In the genomic region with DNA sequence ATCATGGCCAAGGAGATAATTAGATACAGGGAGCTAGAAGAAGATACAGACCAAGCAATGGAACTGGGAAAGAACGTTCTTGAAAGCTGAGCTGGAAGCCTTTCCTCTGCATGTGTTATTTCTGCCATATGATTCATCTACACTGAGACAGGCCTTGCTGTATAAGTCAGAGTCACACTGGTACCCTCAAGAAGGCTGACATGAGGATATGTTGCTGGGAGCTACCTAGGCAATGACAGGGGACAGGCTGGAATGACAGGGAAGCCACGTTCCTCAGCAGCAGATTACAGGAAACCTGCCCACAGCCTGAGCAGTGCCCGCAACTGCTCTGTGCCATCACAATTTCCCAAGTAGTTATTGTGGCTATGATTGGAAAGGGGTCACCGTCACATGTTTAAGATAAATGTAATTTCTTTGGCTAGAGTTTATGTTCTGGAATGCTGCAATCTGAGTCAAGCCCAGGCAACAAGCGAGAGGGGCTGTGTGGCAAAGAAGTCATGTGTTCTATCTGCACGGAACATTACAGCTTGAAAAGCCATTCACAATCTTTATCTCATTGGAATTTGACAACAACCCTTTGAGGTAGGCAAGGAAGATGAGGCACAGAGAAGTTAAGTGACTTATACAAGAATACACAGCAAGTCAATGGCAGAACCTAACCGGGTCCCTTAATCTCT, we compare ENCODE assay signal across 1 cellular context.
TF ChIP-seq lines count a peak whose summit lies in the region.

No MANE protein-coding gene starts in this region.

TF ChIP-seq in WTC11, 78 proteins besides CTCF, POLR2A, EP300 and RAD21 (continued from another document):
- TF ChIP-seq, protein P1, sequence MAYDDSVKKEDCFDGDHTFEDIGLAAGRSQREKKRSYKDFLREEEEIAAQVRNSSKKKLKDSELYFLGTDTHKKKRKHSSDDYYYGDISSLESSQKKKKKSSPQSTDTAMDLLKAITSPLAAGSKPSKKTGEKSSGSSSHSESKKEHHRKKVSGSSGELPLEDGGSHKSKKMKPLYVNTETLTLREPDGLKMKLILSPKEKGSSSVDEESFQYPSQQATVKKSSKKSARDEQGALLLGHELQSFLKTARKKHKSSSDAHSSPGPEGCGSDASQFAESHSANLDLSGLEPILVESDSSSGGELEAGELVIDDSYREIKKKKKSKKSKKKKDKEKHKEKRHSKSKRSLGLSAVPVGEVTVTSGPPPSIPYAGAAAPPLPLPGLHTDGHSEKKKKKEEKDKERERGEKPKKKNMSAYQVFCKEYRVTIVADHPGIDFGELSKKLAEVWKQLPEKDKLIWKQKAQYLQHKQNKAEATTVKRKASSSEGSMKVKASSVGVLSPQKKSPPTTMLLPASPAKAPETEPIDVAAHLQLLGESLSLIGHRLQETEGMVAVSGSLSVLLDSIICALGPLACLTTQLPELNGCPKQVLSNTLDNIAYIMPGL (CRISPR knock-in tag; IDR thresholded peaks at IDR 0.05): no peak
- TF ChIP-seq, protein P2, sequence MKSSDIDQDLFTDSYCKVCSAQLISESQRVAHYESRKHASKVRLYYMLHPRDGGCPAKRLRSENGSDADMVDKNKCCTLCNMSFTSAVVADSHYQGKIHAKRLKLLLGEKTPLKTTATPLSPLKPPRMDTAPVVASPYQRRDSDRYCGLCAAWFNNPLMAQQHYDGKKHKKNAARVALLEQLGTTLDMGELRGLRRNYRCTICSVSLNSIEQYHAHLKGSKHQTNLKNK (CRISPR knock-in tag; IDR thresholded peaks at IDR 0.05): no peak
- TF ChIP-seq ZNF263 (CRISPR knock-in tag; IDR thresholded peaks at IDR 0.05; ENCODE audit: low read depth) (no peak), E2F4 (CRISPR knock-in tag; IDR thresholded peaks at IDR 0.05; ENCODE audit: borderline replicate concordance, low read depth) (no peak), PRRX2 (CRISPR knock-in tag; IDR thresholded peaks at IDR 0.05) (no peak), ESRRA (CRISPR knock-in tag; IDR thresholded peaks at IDR 0.05; ENCODE audit: borderline replicate concordance) (no peak)
- TF ChIP-seq, protein P3, sequence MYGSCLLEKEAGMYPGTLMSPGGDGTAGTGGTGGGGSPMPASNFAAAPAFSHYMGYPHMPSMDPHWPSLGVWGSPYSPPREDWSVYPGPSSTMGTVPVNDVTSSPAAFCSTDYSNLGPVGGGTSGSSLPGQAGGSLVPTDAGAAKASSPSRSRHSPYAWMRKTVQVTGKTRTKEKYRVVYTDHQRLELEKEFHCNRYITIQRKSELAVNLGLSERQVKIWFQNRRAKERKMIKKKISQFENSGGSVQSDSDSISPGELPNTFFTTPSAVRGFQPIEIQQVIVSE (CRISPR knock-in tag; IDR thresholded peaks at IDR 0.05; ENCODE audit: borderline replicate concordance): no peak
- TF ChIP-seq, protein P4, sequence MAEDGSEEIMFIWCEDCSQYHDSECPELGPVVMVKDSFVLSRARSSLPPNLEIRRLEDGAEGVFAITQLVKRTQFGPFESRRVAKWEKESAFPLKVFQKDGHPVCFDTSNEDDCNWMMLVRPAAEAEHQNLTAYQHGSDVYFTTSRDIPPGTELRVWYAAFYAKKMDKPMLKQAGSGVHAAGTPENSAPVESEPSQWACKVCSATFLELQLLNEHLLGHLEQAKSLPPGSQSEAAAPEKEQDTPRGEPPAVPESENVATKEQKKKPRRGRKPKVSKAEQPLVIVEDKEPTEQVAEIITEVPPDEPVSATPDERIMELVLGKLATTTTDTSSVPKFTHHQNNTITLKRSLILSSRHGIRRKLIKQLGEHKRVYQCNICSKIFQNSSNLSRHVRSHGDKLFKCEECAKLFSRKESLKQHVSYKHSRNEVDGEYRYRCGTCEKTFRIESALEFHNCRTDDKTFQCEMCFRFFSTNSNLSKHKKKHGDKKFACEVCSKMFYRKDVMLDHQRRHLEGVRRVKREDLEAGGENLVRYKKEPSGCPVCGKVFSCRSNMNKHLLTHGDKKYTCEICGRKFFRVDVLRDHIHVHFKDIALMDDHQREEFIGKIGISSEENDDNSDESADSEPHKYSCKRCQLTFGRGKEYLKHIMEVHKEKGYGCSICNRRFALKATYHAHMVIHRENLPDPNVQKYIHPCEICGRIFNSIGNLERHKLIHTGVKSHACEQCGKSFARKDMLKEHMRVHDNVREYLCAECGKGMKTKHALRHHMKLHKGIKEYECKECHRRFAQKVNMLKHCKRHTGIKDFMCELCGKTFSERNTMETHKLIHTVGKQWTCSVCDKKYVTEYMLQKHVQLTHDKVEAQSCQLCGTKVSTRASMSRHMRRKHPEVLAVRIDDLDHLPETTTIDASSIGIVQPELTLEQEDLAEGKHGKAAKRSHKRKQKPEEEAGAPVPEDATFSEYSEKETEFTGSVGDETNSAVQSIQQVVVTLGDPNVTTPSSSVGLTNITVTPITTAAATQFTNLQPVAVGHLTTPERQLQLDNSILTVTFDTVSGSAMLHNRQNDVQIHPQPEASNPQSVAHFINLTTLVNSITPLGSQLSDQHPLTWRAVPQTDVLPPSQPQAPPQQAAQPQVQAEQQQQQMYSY (CRISPR knock-in tag; IDR thresholded peaks at IDR 0.05): no peak
- TF ChIP-seq, protein P5, sequence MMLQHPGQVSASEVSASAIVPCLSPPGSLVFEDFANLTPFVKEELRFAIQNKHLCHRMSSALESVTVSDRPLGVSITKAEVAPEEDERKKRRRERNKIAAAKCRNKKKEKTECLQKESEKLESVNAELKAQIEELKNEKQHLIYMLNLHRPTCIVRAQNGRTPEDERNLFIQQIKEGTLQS (CRISPR knock-in tag; conservative IDR thresholded peaks at IDR 0.05): no peak
